Comparison of ENCODE assay signal across 8 cellular contexts in the genomic region with DNA sequence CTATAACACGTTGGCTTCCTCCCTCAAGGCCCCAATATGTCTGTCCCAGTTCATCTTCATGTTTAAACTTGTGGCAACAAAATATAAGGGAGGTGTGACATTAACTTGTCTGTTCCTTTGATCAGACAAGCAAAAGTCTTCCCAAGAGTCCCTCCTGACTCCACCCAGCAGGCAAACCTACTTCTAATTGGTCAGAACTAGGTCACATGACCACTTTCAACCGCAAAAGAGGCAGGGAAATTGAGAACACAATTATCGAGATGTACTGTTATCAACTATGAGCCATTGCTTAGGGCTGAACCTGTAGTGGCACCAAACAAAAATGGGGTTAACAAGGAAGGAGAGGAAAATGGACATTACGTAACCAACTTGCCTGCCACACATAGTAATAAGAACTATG.
"Had no signal": no experiment of that assay in that cellular context is flagged by ENCODE, and none has a peak within 500 bp of the region (broad histone marks: within the 10 kb centered on the region; RNA-seq: fewer than 3 reads in every experiment).

No MANE protein-coding gene starts in this region.

- ATAC-seq: GM23338 had no signal

- FAIRE-seq: H1, H54, HTR-8/SVneo had no signal

- H3K4me2 ChIP-seq: GM23338 had no signal

- DNase-seq: H9, HCEC 1CT, IMR-90, KG1 had no signal

- H3K4me3 ChIP-seq: GM23338 had no signal

- H2AFZ ChIP-seq: GM23338 had no signal
